Comparison of ENCODE assay signal across 8 cellular contexts in genomic region chr1:33256335-33256700, GRCh38. TPM values are rescaled to one million over a fixed set of nuclear protein-coding genes. Genes with fewer than 3 reads are reported as not detected.
DNase-seq lines count a peak whose midpoint lies in the region; ATAC-seq and TF ChIP-seq lines count a peak whose summit lies in the region.

TSS of gene ZNF362 (plus strand) at chr1:33256492. CDS start at chr1:33270575, 14,083 bp downstream.

- peaks cover 1% of the 10 kb centered on the region; the same call in 1 of the 2 replicates for H3K36me3 ChIP-seq in BJ (ENCODE audit: control insufficient read depth, insufficient read depth, low read length)
- H3K36me3 ChIP-seq in mammary epithelial cell (ENCODE audit: insufficient read depth, low read length) = no peaks in the 10 kb centered on the region
- no peaks in the 10 kb centered on the region for H3K36me3 ChIP-seq in iPS-20b (ENCODE audit: insufficient read depth, low read depth, low read length)
- no peaks in the 10 kb centered on the region for H3K36me3 ChIP-seq in skeletal muscle tissue (ENCODE audit: control insufficient read depth in 3 of 3, insufficient read depth in 3 of 3, low read length in 3 of 3)

- H3K9ac ChIP-seq in mammary epithelial cell (ENCODE audit: insufficient read depth, low read length) (peak within 1 kb of the TSS; percentile 73), iPS-20b (ENCODE audit: low read depth, low read length) (peak within 1 kb of the TSS; percentile 98), skeletal muscle tissue (ENCODE audit: low read depth in 1 of 3, low read length in 3 of 3) (peak within 1 kb of the TSS; percentile 86 to 91 (median 88))

- H3K79me2 ChIP-seq in mammary epithelial cell (ENCODE audit: insufficient read depth, low read length) = peaks cover 27% of the 10 kb centered on the region

- H3K27me3 ChIP-seq in BJ (ENCODE audit: control insufficient read depth, insufficient read depth, low read length) (no peaks in the 10 kb centered on the region; the same call in 1 of the 2 replicates), mammary epithelial cell (ENCODE audit: insufficient read depth, low read length) (no peaks in the 10 kb centered on the region), iPS-20b (ENCODE audit: insufficient read depth, low read length) (peaks cover 18% of the 10 kb centered on the region), skeletal muscle tissue (ENCODE audit: control insufficient read depth in 3 of 3, insufficient read depth in 3 of 3, low read length in 3 of 3) (no peaks in the 10 kb centered on the region)

- H3K4me1 ChIP-seq in mammary epithelial cell (ENCODE audit: insufficient read depth, low read length) (peaks cover 17% of the 10 kb centered on the region), iPS-20b (ENCODE audit: insufficient read depth, low read length) (peaks cover 11% of the 10 kb centered on the region), skeletal muscle tissue (ENCODE audit: control insufficient read depth in 3 of 3, insufficient read depth in 3 of 3, low read length in 3 of 3) (peaks cover 27 to 43% (median 35%) of the 10 kb centered on the region in 3 donors)

- no peaks in the 10 kb centered on the region for H4K20me1 ChIP-seq in mammary epithelial cell (ENCODE audit: insufficient read depth, low read length)

- H3K9me3 Mint-ChIP-seq in WTC11 = peaks cover 3% of the 10 kb centered on the region; the same call in 1 of the 2 replicates

- peak within 1 kb of the TSS; percentile 88 for H2AFZ ChIP-seq in mammary epithelial cell (ENCODE audit: low read depth, low read length)

- no TSS peak for BruUV-seq in mammary epithelial cell (replicated peaks; lab: Mats Ljungman, UMichigan)

- 0% methylated on average over 3 of the region's 61 CpGs for WGBS in mammary epithelial cell (ENCODE audit: low coverage, missing lambda C conversion rate)

- H3K27ac Mint-ChIP-seq in WTC11 = peak within 1 kb of the TSS; percentile 60

- no peak for DNase-seq in BJ (ENCODE audit: low read depth)
- peak; percentile 71 for DNase-seq in NAMALWA (ENCODE audit: low spot score)
- peak; percentile 62 for DNase-seq in WTC11 (ENCODE audit: low spot score)
- peak; percentile 47 for DNase-seq in mammary epithelial cell

- intact Hi-C loops in mammary epithelial cell (cut with micrococcal nuclease) = no loop called here

- peak within 1 kb of the TSS; percentile 92 for H3K4me3 Mint-ChIP-seq in WTC11

- H3K4me3 ChIP-seq in BJ (ENCODE audit: low read depth, low read length) = peak within 1 kb of the TSS; percentile 63
- peak within 1 kb of the TSS; percentile 57 to 92 (median 59) for H3K4me3 ChIP-seq in mammary epithelial cell (replicated peaks in 1 of 3; ENCODE audit: insufficient read depth in 1 of 3, low read depth in 2 of 3, low read length in 3 of 3)
- H3K4me3 ChIP-seq in iPS-20b (ENCODE audit: low read length) = peak within 1 kb of the TSS; percentile 97
- H3K4me3 ChIP-seq in skeletal muscle tissue (ENCODE audit: low read length in 3 of 3) = peak within 1 kb of the TSS; percentile 79 to 89 (median 85)

- H3K4me2 ChIP-seq in mammary epithelial cell (ENCODE audit: insufficient read depth, low read depth, low read length) = peak within 1 kb of the TSS; percentile 98

- H3K9me3 ChIP-seq in mammary epithelial cell (replicated peaks; ENCODE audit: insufficient read depth, low read length) = no peaks in the 10 kb centered on the region
- H3K9me3 ChIP-seq in iPS-20b (ENCODE audit: insufficient read depth, low read depth, low read length) = no peaks in the 10 kb centered on the region
- H3K9me3 ChIP-seq in skeletal muscle tissue (ENCODE audit: control insufficient read depth in 3 of 3, low read length in 3 of 3) = no peaks in the 10 kb centered on the region

- no peaks in the 10 kb centered on the region for H3K36me3 Mint-ChIP-seq in WTC11

- ATAC-seq in GM19397 (IDR thresholded peaks at IDR 0.05; ENCODE audit: unreplicated experiment) (peak; percentile 63), WTC11 (peak; percentile 43), GM21825 (IDR thresholded peaks at IDR 0.05; ENCODE audit: unreplicated experiment) (no peak)

- TF ChIP-seq CTCF in BJ (IDR thresholded peaks at IDR 0.05; ENCODE audit: insufficient read depth, low read depth, low read length) = no peak
- TF ChIP-seq CTCF in WTC11 (IDR thresholded peaks at IDR 0.05) = no peak
- no peak for TF ChIP-seq CTCF in mammary epithelial cell (conservative IDR thresholded peaks at IDR 0.05 in 1 of 2, IDR thresholded peaks at IDR 0.05 in 1 of 2; ENCODE audit: extremely low read depth in 1 of 2, insufficient read depth in 1 of 2, low read depth in 1 of 2, low read length in 2 of 2)

- H3K27ac ChIP-seq in mammary epithelial cell (ENCODE audit: insufficient read depth, low read depth, low read length) = peak within 1 kb of the TSS; percentile 70
- peak within 1 kb of the TSS; percentile 39 for H3K27ac ChIP-seq in iPS-20b (ENCODE audit: low read length)
- H3K27ac ChIP-seq in skeletal muscle tissue (ENCODE audit: low read depth, low read length) = peak within 1 kb of the TSS; percentile 84

- CTCF ChIA-PET in BJ (lab: Yijun Ruan, JAX) (no interaction called here), WTC11 (lab: Charles Lee) (no interaction called here), mammary epithelial cell (lab: Charles Lee; ENCODE audit: low non-redundant PET) (no interaction called here)

- POLR2A ChIA-PET in BJ (lab: Charles Lee) = no interaction called here
- POLR2A ChIA-PET in WTC11 (lab: Charles Lee) = no interaction called here

- H3K4me1 Mint-ChIP-seq in WTC11 = peaks cover 32% of the 10 kb centered on the region

- dilution Hi-C loops in mammary epithelial cell (cut with HindIII; ENCODE audit: low sequenced_read_pairs) = loop anchor here (25.0 kb wide), 1 partner anchor 356 kb away; no protein-coding TSS in a partner anchor

- in situ Hi-C loops in mammary epithelial cell (cut with MboI; ENCODE audit: low sequenced_read_pairs in 2 of 2) = no loop called here

- peaks cover 33% of the 10 kb centered on the region for H3K27me3 Mint-ChIP-seq in WTC11 (ENCODE audit: low read depth)

TF ChIP-seq in WTC11, 78 proteins besides CTCF, POLR2A, EP300 and RAD21 (continues in another document):
- TF ChIP-seq ZBTB21 (CRISPR knock-in tag; IDR thresholded peaks at IDR 0.05; ENCODE audit: borderline replicate concordance) (no peak), SP1 (CRISPR knock-in tag; conservative IDR thresholded peaks at IDR 0.05) (no peak), ZNF281 (CRISPR knock-in tag; IDR thresholded peaks at IDR 0.05) (no peak), JUN (CRISPR knock-in tag; IDR thresholded peaks at IDR 0.05) (no peak), E2F5 (CRISPR knock-in tag; IDR thresholded peaks at IDR 0.05) (no peak), STAT6 (CRISPR knock-in tag; conservative IDR thresholded peaks at IDR 0.05; ENCODE audit: low read depth) (no peak), NR2C2 (CRISPR knock-in tag; IDR thresholded peaks at IDR 0.05) (no peak), SMAD3 (CRISPR knock-in tag; IDR thresholded peaks at IDR 0.05; ENCODE audit: borderline replicate concordance) (no peak), TEAD4 (CRISPR knock-in tag; IDR thresholded peaks at IDR 0.05) (no peak)

RNA-seq across cellular contexts. Expression of gene ZNF362, which starts in this region (rescaled TPM):
- 9.1 and 14.4 TPM in 2 replicates for polyA plus RNA-seq in BJ (2011; rRNA removed)
- polyA minus RNA-seq in BJ (2011; rRNA and poly(A)+ RNA removed) = 23.3 and 23.6 TPM in 2 replicates
- total RNA-seq in WTC11 (2021) = 23.9 to 25.7 TPM (median 24.2 TPM) in 3 replicates
- total RNA-seq in mammary epithelial cell = 10 to 100 TPM in 1 of 2 donors, 1 to 10 TPM in 1; 8.5 to 12.4 TPM
- 5.3 TPM for polyA plus RNA-seq in mammary epithelial cell
- 5.8 TPM for polyA minus RNA-seq in mammary epithelial cell
- 7.3 TPM for total RNA-seq in skeletal muscle tissue
